8 cellular contexts compared by ENCODE assay signal in the genomic region with DNA sequence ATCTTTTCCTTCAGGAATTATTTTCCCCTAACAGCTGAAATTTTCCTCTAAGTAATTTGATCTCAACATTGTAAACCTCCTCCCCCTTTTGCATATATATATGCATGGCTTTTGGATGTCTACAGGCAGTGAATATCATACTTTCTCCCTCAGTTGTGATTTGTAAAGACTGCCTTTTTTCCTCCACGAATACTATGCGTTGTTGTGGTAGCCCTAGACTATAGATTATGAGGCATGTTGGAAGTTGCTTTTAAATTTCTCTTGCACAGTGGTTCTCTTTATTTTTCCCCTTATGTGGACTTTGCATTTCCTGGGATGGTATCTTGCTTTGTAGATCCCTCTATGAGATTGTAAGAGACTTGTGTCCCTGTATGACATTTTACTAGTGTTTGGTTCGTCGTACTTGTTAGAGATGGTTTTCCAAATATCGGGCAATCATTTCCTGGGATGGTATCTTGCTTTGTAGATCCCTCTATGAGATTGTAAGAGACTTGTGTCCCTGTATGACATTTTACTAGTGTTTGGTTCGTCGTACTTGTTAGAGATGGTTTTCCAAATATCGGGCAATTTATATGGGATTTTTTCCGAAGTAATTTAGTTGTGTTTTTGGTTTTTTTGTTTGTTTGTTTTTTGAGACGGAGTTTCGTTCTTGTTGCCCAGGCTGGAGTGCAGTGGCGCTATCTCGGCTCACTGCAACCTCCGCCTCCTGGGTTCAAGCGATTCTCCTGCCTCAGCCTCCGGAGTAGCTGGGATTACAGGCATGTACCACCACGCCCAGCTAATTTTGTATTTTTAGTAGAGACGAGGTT. TPM values are rescaled to one million over a fixed set of nuclear protein-coding genes. Genes with fewer than 3 reads are reported as not detected.
A peak's percentile ranks its signal among the peaks of the same experiment; 100 is the strongest.
DNase-seq lines count a peak whose midpoint lies in the region; ATAC-seq and TF ChIP-seq lines count a peak whose summit lies in the region.
"Not testable (repeated sequence)": the region's sequence is repeated elsewhere in the genome, so short reads cannot be mapped to it uniquely, and the experiment has no call there.

No MANE protein-coding gene starts in this region.

- H3K4me1 Mint-ChIP-seq in activated naive CD4-positive, alpha-beta T cell treated with anti-CD3 and anti-CD28 coated beads for 36 hours (ENCODE audit: low read depth) = peaks cover 48% of the 10 kb centered on the region
- H3K4me1 Mint-ChIP-seq in effector memory CD8-positive, alpha-beta T cell (ENCODE audit: low read depth in 2 of 2) = peaks cover 30 to 56% of the 10 kb centered on the region in 2 donors
- H3K4me1 Mint-ChIP-seq in stimulated activated naive CD8-positive, alpha-beta T cell treated with anti-CD3 and anti-CD28 coated beads, Interleukin-15, amount 100 ng/mL, for 72 hours = peaks cover 53% of the 10 kb centered on the region

- not testable (repeated sequence) for TF ChIP-seq RAD21 in neural cell (conservative IDR thresholded peaks at IDR 0.05)

- peak overlapping the region; percentile 92 for H3K4me2 ChIP-seq in BLaER1
- peak overlapping the region; percentile 94 for H3K4me2 ChIP-seq in neural cell (ENCODE audit: low read length)

- H3K27me3 Mint-ChIP-seq in activated naive CD4-positive, alpha-beta T cell treated with anti-CD3 and anti-CD28 coated beads for 36 hours (ENCODE audit: low read depth); effector memory CD8-positive, alpha-beta T cell; stimulated activated naive CD8-positive, alpha-beta T cell treated with anti-CD3 and anti-CD28 coated beads, Interleukin-15, amount 100 ng/mL, for 72 hours: not testable (repeated sequence)

- H3K27me3 ChIP-seq in BLaER1; Peyer's patch; iPS-20b (ENCODE audit: insufficient read depth, low read length); neural cell (ENCODE audit: insufficient read depth, low read depth, low read length): not testable (repeated sequence)

- H2AFZ ChIP-seq in neural cell (ENCODE audit: low read depth, low read length) = not testable (repeated sequence)

- peak overlapping the region; percentile 95 for H3K27ac Mint-ChIP-seq in activated naive CD4-positive, alpha-beta T cell treated with anti-CD3 and anti-CD28 coated beads for 36 hours
- H3K27ac Mint-ChIP-seq in effector memory CD8-positive, alpha-beta T cell = peak overlapping the region; percentile 99
- not testable (repeated sequence) for H3K27ac Mint-ChIP-seq in stimulated activated naive CD8-positive, alpha-beta T cell treated with anti-CD3 and anti-CD28 coated beads, Interleukin-15, amount 100 ng/mL, for 72 hours

- not testable (repeated sequence) for H3K9me3 Mint-ChIP-seq in activated naive CD4-positive, alpha-beta T cell treated with anti-CD3 and anti-CD28 coated beads for 36 hours; effector memory CD8-positive, alpha-beta T cell; stimulated activated naive CD8-positive, alpha-beta T cell treated with anti-CD3 and anti-CD28 coated beads, Interleukin-15, amount 100 ng/mL, for 72 hours

- not testable (repeated sequence) for H3K9me2 ChIP-seq in neural cell (ENCODE audit: insufficient read depth, low read length)

- H3K4me1 ChIP-seq in BLaER1 (peaks cover 37% of the 10 kb centered on the region), Peyer's patch (peaks cover 0 to 30% (median 10%) of the 10 kb centered on the region in 4 donors)
- not testable (repeated sequence) for H3K4me1 ChIP-seq in iPS-20b (ENCODE audit: insufficient read depth, low read length)

- not testable (repeated sequence) for TF ChIP-seq POLR2A in Peyer's patch (IDR thresholded peaks at IDR 0.05)

- H3K9me3 ChIP-seq in BLaER1; Peyer's patch; iPS-20b (ENCODE audit: insufficient read depth, low read depth, low read length); neural cell (ENCODE audit: low read length): not testable (repeated sequence)

- H3K4me3 ChIP-seq in BLaER1 (peak overlapping the region; percentile 98), HFF-Myc (replicated peaks; ENCODE audit: low read depth, low read length) (peak overlapping the region; percentile 94), Peyer's patch (peak overlapping the region in 3 of 4 donors; percentile 77 to 87 (median 86)), iPS-20b (ENCODE audit: low read length) (peak overlapping the region; percentile 99), neural cell (ENCODE audit: low read length) (peak overlapping the region; percentile 88)

- CTCF ChIA-PET in activated naive CD4-positive, alpha-beta T cell treated with anti-CD3 and anti-CD28 coated beads for 36 hours (lab: Charles Lee) = interaction anchor here (1.1 kb wide), 1 partner anchor 576 kb away, joined by 3 read pairs; no protein-coding TSS in a partner anchor

- TF ChIP-seq CTCF in HFF-Myc (IDR thresholded peaks at IDR 0.05; ENCODE audit: low read depth, low read length, missing control alignments); Peyer's patch (IDR thresholded peaks at IDR 0.05); neural cell (IDR thresholded peaks at IDR 0.05; ENCODE audit: poor library complexity, severe bottlenecking): not testable (repeated sequence)

- not testable (repeated sequence) for H3K27ac ChIP-seq in BLaER1; iPS-20b (ENCODE audit: low read length)
- H3K27ac ChIP-seq in Peyer's patch (peak overlapping the region in 3 of 4 donors; percentile 89 to 95 (median 93)), neural cell (ENCODE audit: low read length) (peak overlapping the region; percentile 98)

- DNase-seq in HFF-Myc (ENCODE audit: extremely low read depth, low read depth); Peyer's patch; activated naive CD4-positive, alpha-beta T cell treated with anti-CD3 and anti-CD28 coated beads for 36 hours; effector memory CD8-positive, alpha-beta T cell; stimulated activated naive CD8-positive, alpha-beta T cell treated with anti-CD3 and anti-CD28 coated beads, Interleukin-15, amount 100 ng/mL, for 72 hours: not testable (repeated sequence)

- H3K79me2 ChIP-seq in neural cell (replicated peaks; ENCODE audit: insufficient read depth, low read length) = peaks cover 88% of the 10 kb centered on the region

- not testable (repeated sequence) for TF ChIP-seq EP300 in neural cell (conservative IDR thresholded peaks at IDR 0.05; ENCODE audit: poor library complexity, severe bottlenecking)

- not testable (repeated sequence) for H3F3A ChIP-seq in neural cell (ENCODE audit: insufficient read depth, low read length, poor library complexity, severe bottlenecking)

- H4K20me1 ChIP-seq in BLaER1 = peaks cover 62% of the 10 kb centered on the region
- not testable (repeated sequence) for H4K20me1 ChIP-seq in neural cell (ENCODE audit: insufficient read depth)

- H3K9ac ChIP-seq in BLaER1 (peak overlapping the region; percentile 93), iPS-20b (ENCODE audit: low read depth, low read length) (peak overlapping the region; percentile 91; the same call in 1 of the 2 replicates), neural cell (ENCODE audit: low read length) (peak overlapping the region; percentile 98)

- H3K36me3 Mint-ChIP-seq in activated naive CD4-positive, alpha-beta T cell treated with anti-CD3 and anti-CD28 coated beads for 36 hours (ENCODE audit: low read depth) = not testable (repeated sequence)
- H3K36me3 Mint-ChIP-seq in effector memory CD8-positive, alpha-beta T cell (ENCODE audit: insufficient read depth) = peaks cover 16% of the 10 kb centered on the region

- H3K4me3 Mint-ChIP-seq in activated naive CD4-positive, alpha-beta T cell treated with anti-CD3 and anti-CD28 coated beads for 36 hours = peak overlapping the region; percentile 97
- H3K4me3 Mint-ChIP-seq in effector memory CD8-positive, alpha-beta T cell = peak overlapping the region; percentile 96 to 99
- H3K4me3 Mint-ChIP-seq in stimulated activated naive CD8-positive, alpha-beta T cell treated with anti-CD3 and anti-CD28 coated beads, Interleukin-15, amount 100 ng/mL, for 72 hours = peak overlapping the region; percentile 98

- ATAC-seq in effector memory CD8-positive, alpha-beta T cell (replicated peaks); stimulated activated naive CD8-positive, alpha-beta T cell treated with anti-CD3 and anti-CD28 coated beads, Interleukin-15, amount 100 ng/mL, for 72 hours: not testable (repeated sequence)

- peaks cover 13% of the 10 kb centered on the region for H3K36me3 ChIP-seq in BLaER1
- not testable (repeated sequence) for H3K36me3 ChIP-seq in Peyer's patch; iPS-20b (ENCODE audit: insufficient read depth, low read depth, low read length); neural cell (ENCODE audit: insufficient read depth, low read length)

- intact Hi-C loops in activated naive CD4-positive, alpha-beta T cell treated with anti-CD3 and anti-CD28 coated beads for 36 hours (cut with micrococcal nuclease) = loop anchor here (2.0 to 5.0 kb wide), 2 partner anchors 97 to 229 kb away; a partner anchor contains a TSS

RNA-seq across cellular contexts. Expression of a gene that starts 2.0 kb away (rescaled TPM):
- total RNA-seq in Peyer's patch = 10 to 100 TPM; 49.0 to 84.7 (median 65.1) TPM
- total RNA-seq in activated naive CD4-positive, alpha-beta T cell treated with anti-CD3 and anti-CD28 coated beads for 36 hours = 10 to 100 TPM; 25.7 to 28.7 TPM
- polyA plus RNA-seq in neural cell = 62.0 and 69.8 TPM in 2 replicates
- polyA minus RNA-seq in neural cell = 101 and 116 TPM in 2 replicates

RNA-seq across cellular contexts. Expression of a gene that starts 2.3 kb away (rescaled TPM):
- total RNA-seq in Peyer's patch = 100 to 1,000 TPM in 2 of 4 donors, 10 to 100 TPM in 2; 55.7 to 308 (median 109) TPM
- 100 to 1,000 TPM; 106 to 110 TPM for total RNA-seq in activated naive CD4-positive, alpha-beta T cell treated with anti-CD3 and anti-CD28 coated beads for 36 hours
- polyA plus RNA-seq in neural cell = 146 and 167 TPM in 2 replicates
- polyA minus RNA-seq in neural cell = 143 and 151 TPM in 2 replicates

RNA-seq across cellular contexts. Expression of a gene that starts 57.0 kb away (rescaled TPM):
- 10 to 100 TPM; 25.2 to 55.3 (median 31.5) TPM for total RNA-seq in Peyer's patch
- 10 to 100 TPM; 11.0 to 11.2 TPM for total RNA-seq in activated naive CD4-positive, alpha-beta T cell treated with anti-CD3 and anti-CD28 coated beads for 36 hours
- polyA plus RNA-seq in neural cell = 149 and 153 TPM in 2 replicates
- polyA minus RNA-seq in neural cell = 107 and 113 TPM in 2 replicates
